ENCODE assay signal across 14 cellular contexts in genomic region chr11:130024356-130024755, GRCh38.
DNase-seq lines count a peak whose midpoint lies in the region; TF ChIP-seq lines count a peak whose summit lies in the region.
"Had no signal": no experiment of that assay in that cellular context is flagged by ENCODE, and none has a peak within 500 bp of the region (broad histone marks: within the 10 kb centered on the region; RNA-seq: fewer than 3 reads in every experiment).

No MANE protein-coding gene starts in this region.

- H3K4me1 ChIP-seq in ACC112 (ENCODE audit: control insufficient read depth, insufficient read depth, low read length, unreplicated experiment): peaks cover 24% of the 10 kb centered on the region

- H3K27me3 ChIP-seq in ACC112 (ENCODE audit: insufficient read depth, low read length): no peaks in the 10 kb centered on the region

- DNase-seq in EH (ENCODE audit: low read depth) (peak; percentile 85), NCI-H526 treated with DMSO at 0.1 percent for 48 hours (lab: John Stamatoyannopoulos, UW) (peak; percentile 35), fibroblast of mammary gland (ENCODE audit: low read depth) (peak; percentile 40), NCI-H748 treated with DMSO at 0.1 percent for 48 hours (lab: John Stamatoyannopoulos, UW) (no peak), NCI-H82 treated with DMSO at 0.1 percent for 48 hours (lab: John Stamatoyannopoulos, UW; ENCODE audit: unreplicated experiment) (no peak), ecto neural progenitor cell (ENCODE audit: low spot score) (no peak), HuH-7.5 (ENCODE audit: low spot score) (no peak)
- DNase-seq: AML-193; CD8-positive, alpha-beta memory T cell; NCI-H1436; NCI-H2029 treated with DMSO at 0.1 percent for 48 hours; NCI-H524 treated with DMSO at 0.1 percent for 48 hours; SHP77 treated with DMSO at 0.1 percent for 48 hours had no signal

- H2AFZ ChIP-seq in ACC112 (ENCODE audit: low read length, unreplicated experiment): peak overlapping the region; percentile 23

- H3K4me3 ChIP-seq in ACC112 (ENCODE audit: low read depth, low read length) (peak overlapping the region; percentile 17; the same call in 1 of the 2 replicates), fibroblast of mammary gland (ENCODE audit: control insufficient read depth, low read depth, low read length) (no peak overlapping the region)

- no peaks in the 10 kb centered on the region for H3K36me3 ChIP-seq in ACC112 (ENCODE audit: insufficient read depth, low read length)

- TF ChIP-seq CTCF in fibroblast of mammary gland (conservative IDR thresholded peaks at IDR 0.05; ENCODE audit: control insufficient read depth, insufficient read depth, low read depth, low read length): no peak

- no peaks in the 10 kb centered on the region for H3K79me2 ChIP-seq in ACC112 (ENCODE audit: control insufficient read depth, insufficient read depth, low read length, unreplicated experiment)

- H3K27ac ChIP-seq in ACC112 (ENCODE audit: low read depth, low read length): no peak overlapping the region

Comparison
In these comparisons a context has a peak if more than half of its experiments do, and no peak if none do; other contexts are left out.
1. DNase-seq: peak in EH (single experiment), NCI-H526 treated with DMSO at 0.1 percent for 48 hours (single experiment) and fibroblast of mammary gland (single experiment); none in NCI-H748 treated with DMSO at 0.1 percent for 48 hours (single experiment), NCI-H82 treated with DMSO at 0.1 percent for 48 hours (single experiment), ecto neural progenitor cell (single experiment) and HuH-7.5 (single experiment).